In the genomic region with DNA sequence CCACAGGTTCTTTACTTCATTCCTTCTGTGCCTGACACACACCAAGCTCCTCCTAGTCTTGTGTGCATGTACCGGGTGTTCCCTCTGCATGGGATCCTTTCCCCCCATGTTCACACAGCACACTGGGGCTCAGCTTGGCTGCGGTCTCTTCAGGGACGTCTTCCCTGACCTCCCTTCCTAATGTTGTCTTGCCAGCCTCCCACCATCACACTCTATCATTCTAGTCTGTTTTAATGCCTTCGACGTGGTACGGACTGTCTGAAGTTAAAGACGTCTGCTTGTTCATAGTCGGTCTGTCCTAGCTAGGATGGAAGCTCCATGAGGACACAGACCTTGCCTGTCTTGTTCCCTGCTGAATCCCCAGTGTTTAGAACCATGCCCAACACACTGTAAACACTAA, we compare ENCODE assay signal across 27 cellular contexts.
"Had no signal": no experiment of that assay in that cellular context is flagged by ENCODE, and none has a peak within 500 bp of the region (broad histone marks: within the 10 kb centered on the region; RNA-seq: fewer than 3 reads in every experiment).

No MANE protein-coding gene starts in this region.

- H3K79me2 ChIP-seq: parathyroid adenoma had no signal

- FAIRE-seq: urothelium cell line had no signal

- H3K4me1 ChIP-seq: parathyroid adenoma, spleen, stomach, thyroid gland, tibial nerve, vagina had no signal

- H3K36me3 ChIP-seq: ovary had no signal

- H3K9me3 ChIP-seq: ovary, psoas muscle, spleen, stomach, thoracic aorta, thyroid gland, tibial nerve, upper lobe of left lung, vagina had no signal

- H3K4me3 ChIP-seq: ovary, psoas muscle, skin epidermis, smooth muscle cell, spleen, stomach, thoracic aorta, thyroid gland, tibial nerve, upper lobe of left lung, vagina had no signal

- H3K4me2 ChIP-seq: smooth muscle cell had no signal

- H2AFZ ChIP-seq: parathyroid adenoma had no signal

- DNase-seq: naive B cell; naive thymus-derived CD8-positive, alpha-beta T cell; nephron progenitor cell; occipital lobe; ovary; posterior cingulate gyrus; psoas muscle; right cardiac atrium; spleen; stimulated activated CD4-positive, alpha-beta T cell treated with anti-CD3 and anti-CD28 coated beads, Interleukin-12 subunit alpha, Interleukin-12 subunit beta, amount 100 ng/mL, for 4 hours; stimulated activated CD4-positive, alpha-beta T cell treated with anti-CD3 and anti-CD28 coated beads, Interleukin-1b, Interleukin-23, amount 100 ng/mL, for 48 hours; stimulated activated CD4-positive, alpha-beta T cell treated with anti-CD3 and anti-CD28 coated beads, Interleukin-4, amount 100 ng/mL, for 24 hours; stimulated activated naive B cell treated with anti-CD40 and anti-IgM and Interleukin-4, amounts not matched to agents 10 μg/mL and 1 μg/mL and 100 μg/mL, for 72 hours; stimulated activated naive CD4-positive, alpha-beta T cell treated with Interleukin-2 at 50 U/mL for 16 hours; stomach; thyroid gland; upper lobe of left lung had no signal

- H3K9ac ChIP-seq: parathyroid adenoma had no signal

- ATAC-seq: naive thymus-derived CD8-positive, alpha-beta T cell; natural killer cell treated with Interleukin-12 subunit alpha and Interleukin-12 subunit beta and Interleukin-15 and Interleukin-18, amount 100 ng/mL, for 72 hours; sciatic nerve; stimulated activated effector memory CD8-positive, alpha-beta T cell treated with anti-CD3 and anti-CD28 coated beads, Interleukin-12 subunit alpha, Interleukin-12 subunit beta, amount 100 ng/mL, for 72 hours; stimulated activated naive B cell treated with anti-CD40 and anti-IgM and Interleukin-4, amounts not matched to agents 10 μg/mL and 1 μg/mL and 100 μg/mL, for 72 hours had no signal

- H3K27me3 ChIP-seq: ovary, spleen, stomach, thyroid gland, tibial nerve, upper lobe of left lung, vagina had no signal

- H3K27ac ChIP-seq: ovary, parathyroid adenoma, psoas muscle, skin epidermis, spleen, stomach, thoracic aorta, thyroid gland, tibial nerve, upper lobe of left lung, vagina had no signal
